In the genomic region with DNA sequence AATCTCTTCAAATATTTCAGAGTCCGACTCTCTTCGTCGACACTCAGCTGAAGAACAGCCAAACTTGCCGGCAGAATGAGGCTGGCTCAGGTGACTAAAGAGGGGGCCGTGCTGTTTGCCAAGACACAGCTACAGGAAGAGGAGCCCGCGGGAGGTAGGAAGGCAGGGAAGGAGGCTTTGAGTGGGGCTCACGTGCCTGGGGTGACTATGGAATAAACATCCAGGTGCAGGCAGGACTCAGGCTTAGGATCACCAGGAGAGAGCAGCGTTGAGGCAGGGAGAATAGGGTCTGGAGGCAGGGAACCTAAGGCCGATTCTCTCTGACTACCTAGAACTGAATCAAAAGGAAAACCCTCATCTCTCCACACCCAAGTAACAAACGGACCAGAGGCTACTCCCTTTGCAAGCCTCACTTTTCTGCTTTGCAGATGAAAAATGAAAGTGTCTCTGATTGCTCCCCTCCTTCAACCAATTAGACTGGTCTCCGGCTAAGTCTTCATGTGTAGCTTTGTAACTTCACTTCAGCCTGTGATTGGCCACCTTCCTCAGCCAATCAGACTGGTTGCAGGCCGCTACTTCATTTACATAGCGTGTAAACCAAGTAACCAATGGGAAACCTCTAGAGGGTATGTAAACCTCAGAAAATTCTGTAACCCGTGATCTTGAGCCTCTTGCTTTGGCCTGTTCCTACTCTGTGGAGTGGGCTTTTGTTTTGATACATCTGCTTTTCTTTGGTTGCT, we compare ENCODE assay signal across 9 cellular contexts. TPM values are rescaled to one million over a fixed set of nuclear protein-coding genes. Genes with fewer than 3 reads are reported as not detected.
DNase-seq lines count a peak whose midpoint lies in the region; ATAC-seq and TF ChIP-seq lines count a peak whose summit lies in the region.
"Had no signal": no experiment of that assay in that cellular context is flagged by ENCODE, and none has a peak within 500 bp of the region (broad histone marks: within the 10 kb centered on the region; RNA-seq: fewer than 3 reads in every experiment).

No MANE protein-coding gene starts in this region.

- H3K4me3 ChIP-seq in tibial nerve = no peak overlapping the region

- no peak for TF ChIP-seq EP300 in tibial nerve (IDR thresholded peaks at IDR 0.05)

- peak; percentile 35 for DNase-seq in G401 (ENCODE audit: low spot score)
- peak; percentile 23 for DNase-seq in NCI-H2227 (lab: John Stamatoyannopoulos, UW; ENCODE audit: unreplicated experiment)
- peak; percentile 45 for DNase-seq in fibroblast of gingiva (ENCODE audit: low read depth)
- DNase-seq in left colon = no peak
- no peak for DNase-seq in activated effector memory CD4-positive, alpha-beta T cell treated with anti-CD3 and anti-CD28 coated beads, Interleukin-2, amount 50 U/mL, for 16 hours
- DNase-seq in tibial nerve (ENCODE audit: low spot score in 2 of 2) = no peak
- DNase-seq: stomach had no signal

- H3K36me3 ChIP-seq in tibial nerve = peaks cover 0 to 4% (median 0%) of the 10 kb centered on the region in 3 donors
- H3K36me3 ChIP-seq: stomach had no signal

- TF ChIP-seq POLR2A in tibial nerve (IDR thresholded peaks at IDR 0.05) = no peak

- H3K27ac ChIP-seq in 22Rv1 (peak overlapping the region; percentile 42), tibial nerve (no peak overlapping the region)

- 59 to 65% methylated on average over 15 of the region's 15 CpGs for WGBS in tibial nerve, 2 donors

- H3K27me3 ChIP-seq in tibial nerve = no peaks in the 10 kb centered on the region

- intact Hi-C loops in left colon (cut with DNase I, micrococcal nuclease) = no loop called here

- no peak for ATAC-seq in left colon
- no peak for ATAC-seq in GM18909 (IDR thresholded peaks at IDR 0.05; ENCODE audit: poor library complexity, unreplicated experiment)

- in situ Hi-C loops in G401 (cut with HindIII; ENCODE audit: low sequenced_read_pairs) = no loop called here

- TF ChIP-seq CTCF in 22Rv1 (IDR thresholded peaks at IDR 0.05) = peak; percentile 36
- no peak for TF ChIP-seq CTCF in tibial nerve (IDR thresholded peaks at IDR 0.05)

- peaks cover 0 to 7% (median 0%) of the 10 kb centered on the region in 4 donors for H3K9me3 ChIP-seq in tibial nerve

- H3K4me1 ChIP-seq in tibial nerve = peaks cover 0 to 26% (median 19%) of the 10 kb centered on the region in 4 donors

RNA-seq across cellular contexts. Expression of a gene that starts 19.7 kb away (rescaled TPM):
- 81.6 and 96.5 TPM in 2 replicates for total RNA-seq in G401 (2014; rRNA removed; shearing (Covaris generic))
- 1 to 10 TPM; 4.7 to 9.4 TPM for total RNA-seq in left colon
- total RNA-seq in tibial nerve = 100 to 1,000 TPM; 118 to 175 (median 137) TPM

Comparison
In these comparisons a context has a peak if more than half of its experiments do, and no peak if none do; other contexts are left out.
1. DNase-seq: peak in G401 (single experiment), NCI-H2227 (single experiment) and fibroblast of gingiva (single experiment); none in left colon (0 of 2), activated effector memory CD4-positive, alpha-beta T cell treated with anti-CD3 and anti-CD28 coated beads, Interleukin-2, amount 50 U/mL, for 16 hours (single experiment) and tibial nerve (0 of 2).